ENCODE assay signal across 23 cellular contexts in genomic region chr3:129033619-129034321, GRCh38. TPM values are rescaled to one million over a fixed set of nuclear protein-coding genes. Genes with fewer than 3 reads are reported as not detected.
DNase-seq lines count a peak whose midpoint lies in the region; ATAC-seq lines count a peak whose summit lies in the region.
"Had no signal": no experiment of that assay in that cellular context is flagged by ENCODE, and none has a peak within 500 bp of the region (broad histone marks: within the 10 kb centered on the region; RNA-seq: fewer than 3 reads in every experiment).

No MANE protein-coding gene starts in this region.

- POLR2A ChIA-PET in activated CD4-positive, alpha-beta T cell treated with anti-CD3 and anti-CD28 coated beads, Interleukin-2, amount 10 ng/mL, durations not matched to agents 7 days and 5 days (lab: Charles Lee): interaction anchor here (0.5 kb wide), 1 partner anchor 205 kb away, joined by 3 read pairs; no protein-coding TSS in a partner anchor

- H3K27me3 ChIP-seq in BLaER1 treated with 17β-estradiol and CSF1 and Interleukin-3, amounts not matched to agents 10 nM and 100 nM: peaks cover 0 to 3% (median 0%) of the 10 kb centered on the region in 11 experiments; a peak in 1 of 22 replicates

- ATAC-seq in left lobe of liver: peak; percentile 21
- ATAC-seq: Panc1 had no signal

- no peaks in the 10 kb centered on the region for H3K36me3 Mint-ChIP-seq in activated CD4-positive, alpha-beta T cell treated with anti-CD3 and anti-CD28 coated beads, Interleukin-2, amount 10 ng/mL, durations not matched to agents 7 days and 5 days (ENCODE audit: low read depth)
- H3K36me3 Mint-ChIP-seq: IgD-negative memory B cell had no signal

- no peaks in the 10 kb centered on the region for H3K9me3 Mint-ChIP-seq in activated CD4-positive, alpha-beta T cell treated with anti-CD3 and anti-CD28 coated beads, Interleukin-2, amount 10 ng/mL, durations not matched to agents 7 days and 5 days
- H3K9me3 Mint-ChIP-seq: CD8-positive, alpha-beta memory T cell; IgD-negative memory B cell had no signal

- peak overlapping the region in 10 of 11 experiments; percentile 24 to 85 (median 72); a peak in 18 of 22 replicates for H3K4me2 ChIP-seq in BLaER1 treated with 17β-estradiol and CSF1 and Interleukin-3, amounts not matched to agents 10 nM and 100 nM

- H3K9me3 ChIP-seq in BLaER1 treated with 17β-estradiol and CSF1 and Interleukin-3, amounts not matched to agents 10 nM and 100 nM (replicated peaks in 1 of 11): peaks cover 5 to 14% (median 9%) of the 10 kb centered on the region in 11 experiments; a peak in 16 of 22 replicates

- H3K27ac Mint-ChIP-seq in activated CD4-positive, alpha-beta T cell treated with anti-CD3 and anti-CD28 coated beads, Interleukin-2, amount 10 ng/mL, durations not matched to agents 7 days and 5 days: peak overlapping the region; percentile 19

- CTCF ChIA-PET in activated CD4-positive, alpha-beta T cell treated with anti-CD3 and anti-CD28 coated beads, Interleukin-2, amount 10 ng/mL, durations not matched to agents 7 days and 5 days (lab: Charles Lee): interaction anchor here (0.8 to 1.4 kb wide), 3 partner anchors 13 to 20 kb away, joined by 3 to 5 read pairs (median 4); no protein-coding TSS in a partner anchor

- H3K4me1 ChIP-seq in BLaER1 treated with 17β-estradiol and CSF1 and Interleukin-3, amounts not matched to agents 10 nM and 100 nM: peaks cover 24 to 71% (median 65%) of the 10 kb centered on the region in 10 experiments

- peak overlapping the region in 2 of 11 experiments; percentile 3 to 52; a peak in 1 of 22 replicates for H3K9ac ChIP-seq in BLaER1 treated with 17β-estradiol and CSF1 and Interleukin-3, amounts not matched to agents 10 nM and 100 nM

- intact Hi-C loops in posterior vena cava (cut with DNase I): no loop called here

- no peaks in the 10 kb centered on the region for H4K20me1 ChIP-seq in BLaER1 treated with 17β-estradiol and CSF1 and Interleukin-3, amounts not matched to agents 10 nM and 100 nM

- no peak overlapping the region for H3K4me3 ChIP-seq in BLaER1 treated with 17β-estradiol and CSF1 and Interleukin-3, amounts not matched to agents 10 nM and 100 nM

- no peaks in the 10 kb centered on the region for H3K36me3 ChIP-seq in BLaER1 treated with 17β-estradiol and CSF1 and Interleukin-3, amounts not matched to agents 10 nM and 100 nM

- H3K4me3 Mint-ChIP-seq in activated CD4-positive, alpha-beta T cell treated with anti-CD3 and anti-CD28 coated beads, Interleukin-2, amount 10 ng/mL, durations not matched to agents 7 days and 5 days: no peak overlapping the region
- H3K4me3 Mint-ChIP-seq: CD8-positive, alpha-beta memory T cell; IgD-negative memory B cell had no signal

- H3K27me3 Mint-ChIP-seq in activated CD4-positive, alpha-beta T cell treated with anti-CD3 and anti-CD28 coated beads, Interleukin-2, amount 10 ng/mL, durations not matched to agents 7 days and 5 days: peaks cover 2% of the 10 kb centered on the region

- H3K4me1 Mint-ChIP-seq in activated CD4-positive, alpha-beta T cell treated with anti-CD3 and anti-CD28 coated beads, Interleukin-2, amount 10 ng/mL, durations not matched to agents 7 days and 5 days: peaks cover 17% of the 10 kb centered on the region
- H3K4me1 Mint-ChIP-seq: IgD-negative memory B cell had no signal

- no peak for DNase-seq in activated CD4-positive, alpha-beta T cell treated with anti-CD3 and anti-CD28 coated beads, Interleukin-2, amount 10 ng/mL, durations not matched to agents 7 days and 5 days
- DNase-seq in activated CD4-positive, alpha-beta T cell treated with anti-CD3 and anti-CD28 coated beads, Interleukin-2, amount 50 U/mL, for 4 hours: no peak
- no peak for DNase-seq in left lobe of liver (ENCODE audit: low spot score)
- DNase-seq in posterior vena cava (ENCODE audit: low spot score): peak; percentile 40
- DNase-seq in RKO (ENCODE audit: low spot score): no peak
- DNase-seq in NOMO-1 treated with DMSO at 0.1 percent for 48 hours (lab: John Stamatoyannopoulos, UW; ENCODE audit: unreplicated experiment): no peak
- DNase-seq: 8988T; CD8-positive, alpha-beta memory T cell; GDM1; MV-4-11; NCI-H1105 treated with DMSO at 0.1 percent for 48 hours; NCI-H2029 treated with DMSO at 0.1 percent for 48 hours; NCI-H345; NCI-H524; NCI-H774; NK-92 treated with Interleukin-12 subunit alpha and Interleukin-12 subunit beta, amount 100 ng/mL, for 24 hours had no signal

- H3K27ac ChIP-seq in BLaER1 treated with 17β-estradiol and CSF1 and Interleukin-3, amounts not matched to agents 10 nM and 100 nM: no peak overlapping the region
- H3K27ac ChIP-seq: C4-2B had no signal

RNA-seq across cellular contexts. Expression of gene GP9, which starts 26.8 kb away (rescaled TPM):
- not detected for total RNA-seq in activated CD4-positive, alpha-beta T cell treated with anti-CD3 and anti-CD28 coated beads, Interleukin-2, amount 10 ng/mL, durations not matched to agents 7 days and 5 days
- 0.20 TPM for total RNA-seq in left lobe of liver
- total RNA-seq in posterior vena cava: under 1 TPM in 1 of 2 donors, not detected in 1; 0.48 TPM
- total RNA-seq: Calu3; CD8-positive, alpha-beta memory T cell; H4; SK-MEL-5 had no signal

RNA-seq across cellular contexts. Expression of gene EFCC1, which starts 32.7 kb away (rescaled TPM):
- total RNA-seq in activated CD4-positive, alpha-beta T cell treated with anti-CD3 and anti-CD28 coated beads, Interleukin-2, amount 10 ng/mL, durations not matched to agents 7 days and 5 days: under 1 TPM in 1 of 2 experiments, not detected in 1; 0.07 TPM
- 0.53 TPM for total RNA-seq in left lobe of liver
- 1 to 10 TPM; 1.3 to 2.1 TPM for total RNA-seq in posterior vena cava
- total RNA-seq: Calu3 had no signal

RNA-seq across cellular contexts. Expression of gene CFAP92, which starts 39.9 kb away (rescaled TPM):
- total RNA-seq in activated CD4-positive, alpha-beta T cell treated with anti-CD3 and anti-CD28 coated beads, Interleukin-2, amount 10 ng/mL, durations not matched to agents 7 days and 5 days: under 1 TPM in 1 of 2 experiments, not detected in 1; 0.10 TPM
- total RNA-seq in left lobe of liver (not detected), posterior vena cava (under 1 TPM; 0.14 to 0.28 TPM)
